Comparison of ENCODE assay signal across 8 cellular contexts in genomic region chrX:104565791-104566687, GRCh38. TPM values are rescaled to one million over a fixed set of nuclear protein-coding genes. Genes with fewer than 3 reads are reported as not detected.
A peak's percentile ranks its signal among the peaks of the same experiment; 100 is the strongest.
DNase-seq lines count a peak whose midpoint lies in the region; ATAC-seq, FAIRE-seq and TF ChIP-seq lines count a peak whose summit lies in the region.

Gene IL1RAPL2, plus strand, starts transcription at chrX:104566199.

- DNase-seq in ELF-1 (ENCODE audit: low read depth, low spot score) (peak; percentile 85), breast epithelium (ENCODE audit: low spot score in 2 of 2) (peak; percentile 18 to 53), lower lobe of right lung (peak; percentile 55), GM12892 (ENCODE audit: insufficient read length) (no peak)

- H3K9me3 ChIP-seq in HUES6 (ENCODE audit: control insufficient read depth, insufficient read depth, low read depth, low read length), result no peaks in the 10 kb centered on the region
- no peaks in the 10 kb centered on the region for H3K9me3 ChIP-seq in breast epithelium
- H3K9me3 ChIP-seq in lower lobe of right lung, result no peaks in the 10 kb centered on the region

- H3K4me3 ChIP-seq in HUES6 (ENCODE audit: low read depth, low read length) (peak within 1 kb of the TSS; percentile 68), breast epithelium (peak within 1 kb of the TSS in 2 of 3 donors; percentile 37 to 56), lower lobe of right lung (peak within 1 kb of the TSS; percentile 23)

- no peaks in the 10 kb centered on the region for H3K4me1 ChIP-seq in HUES6 (ENCODE audit: control insufficient read depth, insufficient read depth, low read length)
- H3K4me1 ChIP-seq in breast epithelium, result no peaks in the 10 kb centered on the region
- H3K4me1 ChIP-seq in lower lobe of right lung, result no peaks in the 10 kb centered on the region

- H3K36me3 ChIP-seq in HUES6 (ENCODE audit: control insufficient read depth, insufficient read depth, low read length) (no peaks in the 10 kb centered on the region), breast epithelium (no peaks in the 10 kb centered on the region), lower lobe of right lung (no peaks in the 10 kb centered on the region)

- H3K27ac ChIP-seq in HUES6 (ENCODE audit: low read depth, low read length) (no peak within 1 kb of the TSS), breast epithelium (no peak within 1 kb of the TSS), lower lobe of right lung (no peak within 1 kb of the TSS)

- TF ChIP-seq CTCF in breast epithelium (IDR thresholded peaks at IDR 0.05) (peak in 2 of 3 donors; percentile 11 to 27), lower lobe of right lung (IDR thresholded peaks at IDR 0.05) (peak; percentile 39)

- peak within 1 kb of the TSS; percentile 9 for H3K9ac ChIP-seq in HUES6 (ENCODE audit: low read length)

- intact Hi-C loops in breast epithelium (cut with DNase I; ENCODE audit: low total_unique reads) (no loop called here), lower lobe of right lung (cut with DNase I) (no loop called here)

- TF ChIP-seq POLR2A in breast epithelium (IDR thresholded peaks at IDR 0.05), result no peak
- no peak for TF ChIP-seq POLR2A in GM12892 (IDR thresholded peaks at IDR 0.05; ENCODE audit: low read depth, low read length)

- FAIRE-seq in GM12892 (lab: Jason Lieb, UNC), result no peak

- ATAC-seq in lower lobe of right lung (peak; percentile 73 to 85), GM18867 (IDR thresholded peaks at IDR 0.05; ENCODE audit: unreplicated experiment) (no peak), GM18907 (IDR thresholded peaks at IDR 0.05; ENCODE audit: unreplicated experiment) (no peak), HG03442 (IDR thresholded peaks at IDR 0.05; ENCODE audit: unreplicated experiment) (no peak)

- H3K27me3 ChIP-seq in HUES6 (ENCODE audit: control insufficient read depth, insufficient read depth, low read length), result peaks cover 91% of the 10 kb centered on the region
- peaks cover 0 to 71% of the 10 kb centered on the region in 2 donors for H3K27me3 ChIP-seq in breast epithelium
- H3K27me3 ChIP-seq in lower lobe of right lung (ENCODE audit: low read depth), result peaks cover 23% of the 10 kb centered on the region

RNA-seq across cellular contexts. Expression of gene IL1RAPL2, which starts in this region (rescaled TPM):
- under 1 TPM in 2 of 3 donors, not detected in 1; 0.44 to 0.66 TPM for total RNA-seq in breast epithelium
- total RNA-seq in lower lobe of right lung, result not detected
- polyA plus RNA-seq in GM12892 (2012; ENCODE audit: missing spikeins), result not detected

Comparison
In these comparisons a context has a peak if more than half of its experiments do, and no peak if none do; other contexts are left out.
1. Peak in DNase-seq and H3K4me3 ChIP-seq in breast epithelium; RNA of the gene not detected or under 1 TPM.
2. Peak in DNase-seq, ATAC-seq and H3K4me3 ChIP-seq in lower lobe of right lung; RNA of the gene not detected or under 1 TPM.